Comparison of ENCODE assay signal across 8 cellular contexts in genomic region chr6:52284460-52285173, GRCh38. TPM values are rescaled to one million over a fixed set of nuclear protein-coding genes. Genes with fewer than 3 reads are reported as not detected.
DNase-seq lines count a peak whose midpoint lies in the region; ATAC-seq, FAIRE-seq and TF ChIP-seq lines count a peak whose summit lies in the region.

Gene MCM3, minus strand, starts transcription at chr6:52284742. Its CDS starts 68 bp downstream, at chr6:52284674.

- BruUV-seq in HepG2 (replicated peaks; lab: Mats Ljungman, UMichigan), result no TSS peak

- H3K27me3 ChIP-seq in HepG2 (ENCODE audit: control insufficient read depth in 1 of 2, insufficient read depth in 2 of 2, low read length in 2 of 2), result no peaks in the 10 kb centered on the region; a peak in 1 of 5 replicates

- peak within 1 kb of the TSS; percentile 88 for H2AFZ ChIP-seq in HepG2 (ENCODE audit: low read length)

- under 1% methylated on average over 39 of the region's 52 CpGs for WGBS in HepG2 (ENCODE audit: low lambda C conversion rate)

- peak; percentile 71 to 94 for TF ChIP-seq POLR2A in HepG2 (IDR thresholded peaks at IDR 0.05; ENCODE audit: insufficient read depth in 1 of 2, low read depth in 2 of 2, low read length in 2 of 2)

- no peaks in the 10 kb centered on the region; the same call in 1 of the 2 replicates for H4K20me1 ChIP-seq in HepG2 (ENCODE audit: insufficient read depth, low read length)

- ATAC-seq in GM19372 (IDR thresholded peaks at IDR 0.05; ENCODE audit: low read depth, unreplicated experiment), result peak; percentile 96
- ATAC-seq in HG03558 (IDR thresholded peaks at IDR 0.05; ENCODE audit: extremely low read depth, unreplicated experiment), result peak; percentile 97
- peak; percentile 99 for ATAC-seq in HepG2

- peaks cover 49% of the 10 kb centered on the region for H3K79me2 ChIP-seq in HepG2 (ENCODE audit: insufficient read depth, low read length)

- peak within 1 kb of the TSS; percentile 80 to 94 (median 90) for H3K4me3 ChIP-seq in HepG2 (replicated peaks in 1 of 3; ENCODE audit: insufficient read depth in 1 of 3, low read depth in 2 of 3, low read length in 3 of 3)

- H3K9ac ChIP-seq in HepG2 (ENCODE audit: insufficient read depth, low read depth, low read length), result peak within 1 kb of the TSS; percentile 86

- TF ChIP-seq CTCF in HepG2 (CRISPR knock-in tag; IDR thresholded peaks at IDR 0.05), result peak; percentile 14; the same call in 1 of the 2 replicates

- no peaks in the 10 kb centered on the region for H3K9me3 ChIP-seq in HepG2 (ENCODE audit: low read length)

- in situ Hi-C loops in HepG2 (cut with HindIII; ENCODE audit: extremely low pct_ligation_motif_present, low pct_unique_long_range_greater_than_20kb), result loop anchor here (5.0 to 10.0 kb wide), 3 partner anchors 83 to 380 kb away; no protein-coding TSS in a partner anchor

- peak; percentile 94 for FAIRE-seq in HepG2 (lab: Jason Lieb, UNC)

- TF ChIP-seq RAD21 in HepG2 (CRISPR knock-in tag; IDR thresholded peaks at IDR 0.05), result peak; percentile 69

- TF ChIP-seq EP300 in HepG2 (IDR thresholded peaks at IDR 0.05; ENCODE audit: low read depth in 2 of 2, low read length in 2 of 2) (peak in 1 of 2 experiments; percentile 15; a peak in 1 of 4 replicates), HepG2 (CRISPR knock-in tag; IDR thresholded peaks at IDR 0.05; ENCODE audit: borderline replicate concordance) (no peak)

- H3K4me1 ChIP-seq in HepG2 (ENCODE audit: insufficient read depth, low read length), result peaks cover 67% of the 10 kb centered on the region

- intact Hi-C loops in HepG2 (cut with micrococcal nuclease; ENCODE audit: unreplicated experiment), result loop anchor here (1.0 to 10.0 kb wide), 8 partner anchors 42 to 710 kb away; partner anchors contain the start of genes GSTA4 and PAQR8

- H3K4me2 ChIP-seq in HepG2 (ENCODE audit: low read depth, low read length), result peak within 1 kb of the TSS; percentile 94

- POLR2A ChIA-PET in HepG2 (lab: Yijun Ruan, JAX), result interaction anchor here (0.7 to 2.8 kb wide), 23 partner anchors 8 to 135 kb away, joined by 3 to 19 read pairs (median 4); partner anchors contain the start of genes EFHC1 and PAQR8

- peak within 1 kb of the TSS; percentile 86 for H3K27ac ChIP-seq in HepG2 (ENCODE audit: extremely low read length, insufficient read depth, low read length)

- CTCF ChIA-PET in HepG2 (lab: Yijun Ruan, JAX; ENCODE audit: low intra/inter-chr PET ratio, low total read pairs), result interaction anchor here (1.4 kb wide), 1 partner anchor 116 kb away, joined by 11 read pairs; no protein-coding TSS in a partner anchor

- peak; percentile 80 to 100 (median 95) for DNase-seq in C1 segment of cervical spinal cord (lab: John Stamatoyannopoulos, UW)
- peak; percentile 100 for DNase-seq in NCI-H748 treated with DMSO at 0.1 percent for 48 hours (lab: John Stamatoyannopoulos, UW)
- DNase-seq in activated CD4-positive, alpha-beta T cell treated with anti-CD3 and anti-CD28 coated beads, Interleukin-2, amount 50 U/mL, for 24 hours (ENCODE audit: low read depth in 1 of 2, low spot score in 1 of 2), result peak; percentile 83 to 96
- peak; percentile 99 for DNase-seq in dermis microvascular lymphatic vessel endothelial cell (ENCODE audit: low read depth in 2 of 2)
- DNase-seq in HepG2 (ENCODE audit: low spot score), result peak; percentile 100
- peak; percentile 87 for DNase-seq in stimulated activated CD4-positive, alpha-beta T cell treated with anti-CD3 and anti-CD28 coated beads, Interleukin-4, amount 100 ng/mL, for 1 hour

- H3K36me3 ChIP-seq in HepG2 (replicated peaks in 1 of 2; ENCODE audit: control insufficient read depth in 1 of 2, insufficient read depth in 2 of 2, low read length in 2 of 2), result peaks cover 13 to 33% of the 10 kb centered on the region in 2 experiments

TF ChIP-seq in HepG2, 621 proteins besides CTCF, POLR2A, EP300 and RAD21 (continues in another document):
- TF ChIP-seq ZNF891 (CRISPR knock-in tag; IDR thresholded peaks at IDR 0.05), result peak; percentile 95
- TF ChIP-seq GTF3A (CRISPR knock-in tag; conservative IDR thresholded peaks at IDR 0.05), result no peak
- peak; percentile 47; the same call in 1 of the 2 replicates for TF ChIP-seq ZNF567 (CRISPR knock-in tag; IDR thresholded peaks at IDR 0.05; ENCODE audit: borderline replicate concordance)
- TF ChIP-seq ZNF724P (CRISPR knock-in tag; IDR thresholded peaks at IDR 0.05; ENCODE audit: borderline replicate concordance), result peak; percentile 99
- no peak for TF ChIP-seq PATZ1 (CRISPR knock-in tag; IDR thresholded peaks at IDR 0.05)
- TF ChIP-seq JUNB (CRISPR knock-in tag; IDR thresholded peaks at IDR 0.05; ENCODE audit: borderline replicate concordance), result peak; percentile 91; the same call in 1 of the 2 replicates
- TF ChIP-seq YEATS2 (CRISPR knock-in tag; IDR thresholded peaks at IDR 0.05; ENCODE audit: borderline replicate concordance), result peak; percentile 98
- no peak for TF ChIP-seq ZBTB14 (CRISPR knock-in tag; IDR thresholded peaks at IDR 0.05)
- no peak for TF ChIP-seq PAF1 (CRISPR knock-in tag; IDR thresholded peaks at IDR 0.05)
- TF ChIP-seq MLLT10 (CRISPR knock-in tag; IDR thresholded peaks at IDR 0.05), result no peak
- peak; percentile 94 for TF ChIP-seq AGO2 (optimal IDR thresholded peaks at IDR 0.05; ENCODE audit: low read depth, low read length)
- TF ChIP-seq IRX3 (CRISPR knock-in tag; IDR thresholded peaks at IDR 0.05; ENCODE audit: borderline replicate concordance, low read depth), result peak; percentile 95
- TF ChIP-seq FOXO1 (CRISPR knock-in tag; IDR thresholded peaks at IDR 0.05), result peak; percentile 31
- TF ChIP-seq ZNF780A (CRISPR knock-in tag; IDR thresholded peaks at IDR 0.05), result peak; percentile 96
- TF ChIP-seq ZNF432 (CRISPR knock-in tag; IDR thresholded peaks at IDR 0.05; ENCODE audit: borderline replicate concordance), result no peak
- no peak; the same call in 1 of the 2 replicates for TF ChIP-seq NFE2L1 (CRISPR knock-in tag; IDR thresholded peaks at IDR 0.05; ENCODE audit: borderline replicate concordance)
- TF ChIP-seq GFI1 (CRISPR knock-in tag; IDR thresholded peaks at IDR 0.05; ENCODE audit: borderline replicate concordance), result peak; percentile 53; the same call in 1 of the 2 replicates
- TF ChIP-seq SP2 (CRISPR knock-in tag; IDR thresholded peaks at IDR 0.05), result peak; percentile 96
- peak; percentile 92 for TF ChIP-seq ATF1 (CRISPR knock-in tag; IDR thresholded peaks at IDR 0.05)
- TF ChIP-seq EEA1 (CRISPR knock-in tag; IDR thresholded peaks at IDR 0.05; ENCODE audit: borderline replicate concordance), result peak; percentile 96; the same call in 1 of the 2 replicates
- 0 out of 2 replicates have a peak, but pooled peaks have one; percentile 27 for TF ChIP-seq ZMYM3 (CRISPR knock-in tag; IDR thresholded peaks at IDR 0.05)
- TF ChIP-seq MED13 (CRISPR knock-in tag; IDR thresholded peaks at IDR 0.05), result no peak; the same call in 1 of the 2 replicates

RNA-seq across cellular contexts. Expression of gene MCM3, which starts in this region (rescaled TPM):
- total RNA-seq in dermis microvascular lymphatic vessel endothelial cell, result 52.2 and 64.6 TPM in 2 replicates
- 288 and 336 TPM in 2 replicates for total RNA-seq in HepG2 (2016; rRNA removed; fragmentation: Illumina TruSeq; extraction: Trizol)
- total RNA-seq in HepG2 (2016; cell fraction: cytosol; rRNA removed; fragmentation: Illumina TruSeq; extraction: Trizol; ENCODE audit: low read depth), result 27.6 and 36.1 TPM in 2 replicates
- total RNA-seq in HepG2 (2016; cell fraction: insoluble cytoplasmic fraction; rRNA removed; fragmentation: Illumina TruSeq; extraction: Trizol), result 287 and 310 TPM in 2 replicates
- total RNA-seq in HepG2 (2016; cell fraction: membrane; rRNA removed; fragmentation: Illumina TruSeq; extraction: Trizol), result 67.0 and 76.9 TPM in 2 replicates
- total RNA-seq in HepG2 (2016; cell fraction: nucleus; rRNA removed; fragmentation: Illumina TruSeq; extraction: Trizol), result 222 and 236 TPM in 2 replicates
- 110 and 164 TPM in 2 replicates for polyA plus RNA-seq in HepG2 (2011; rRNA removed)
- 97.2 and 124 TPM in 2 replicates for polyA plus RNA-seq in HepG2 (2011; cell fraction: cytosol; rRNA removed)
- 135 and 203 TPM in 2 replicates for polyA plus RNA-seq in HepG2 (2011; cell fraction: nucleus; rRNA removed)
- 70.9 and 88.3 TPM in 2 replicates for polyA plus RNA-seq in HepG2 (2012)
- 14.8 and 17.4 TPM in 2 replicates for polyA plus RNA-seq in HepG2 (2016; cell fraction: cytosol; fragmentation: Illumina TruSeq; extraction: Trizol; ENCODE audit: low read depth)
- polyA plus RNA-seq in HepG2 (2016; cell fraction: insoluble cytoplasmic fraction; fragmentation: Illumina TruSeq; extraction: Trizol; ENCODE audit: low read depth), result 255 and 266 TPM in 2 replicates
- polyA plus RNA-seq in HepG2 (2016; cell fraction: membrane; fragmentation: Illumina TruSeq; extraction: Trizol; ENCODE audit: low read depth), result 29.0 and 35.9 TPM in 2 replicates
- polyA plus RNA-seq in HepG2 (2016; cell fraction: nucleus; fragmentation: Illumina TruSeq; extraction: Trizol; ENCODE audit: insufficient read depth, low read depth), result 238 and 239 TPM in 2 replicates
- 258 and 404 TPM in 2 replicates for polyA minus RNA-seq in HepG2 (2011; rRNA and poly(A)+ RNA removed; ENCODE audit: low replicate concordance)
- polyA minus RNA-seq in HepG2 (2011; cell fraction: cytosol; rRNA and poly(A)+ RNA removed), result 66.4 and 93.7 TPM in 2 replicates
- polyA minus RNA-seq in HepG2 (2011; cell fraction: nucleus; rRNA and poly(A)+ RNA removed), result 123 and 171 TPM in 2 replicates

Comparison
In these comparisons a context has a peak if more than half of its experiments do, and no peak if none do; other contexts are left out.
1. Peak in every context shown above with its lines: DNase-seq, ATAC-seq, H3K4me3 ChIP-seq and H3K27ac ChIP-seq.